Comparison of ENCODE assay signal across 8 cellular contexts in genomic region chr12:71694099-71694820, GRCh38. TPM values are rescaled to one million over a fixed set of nuclear protein-coding genes. Genes with fewer than 3 reads are reported as not detected.
DNase-seq lines count a peak whose midpoint lies in the region; ATAC-seq and TF ChIP-seq lines count a peak whose summit lies in the region.
"Had no signal": no experiment of that assay in that cellular context is flagged by ENCODE, and none has a peak within 500 bp of the region (broad histone marks: within the 10 kb centered on the region; RNA-seq: fewer than 3 reads in every experiment).

No MANE protein-coding gene starts in this region.

- no peaks in the 10 kb centered on the region for H3K27me3 ChIP-seq in spleen (replicated peaks in 1 of 7)

- no peak for TF ChIP-seq CTCF in activated B cell treated with CpG ODN at 0.5 μM for 24 hours (IDR thresholded peaks at IDR 0.05)
- no peak for TF ChIP-seq CTCF in spleen (IDR thresholded peaks at IDR 0.05 in 8 of 11, conservative IDR thresholded peaks at IDR 0.05 in 3 of 11)

- peaks cover 0 to 43% (median 26%) of the 10 kb centered on the region in 6 donors for H3K36me3 ChIP-seq in spleen

- DNase-seq in activated B cell treated with CpG ODN at 0.5 μM for 24 hours, result no peak
- DNase-seq in spleen, result no peak
- no peak for DNase-seq in NCI-H1417 (lab: John Stamatoyannopoulos, UW)
- no peak for DNase-seq in activated T-cell treated with anti-CD3 and anti-CD28 coated beads for 4 hours
- DNase-seq in NCI-H748 treated with DMSO at 0.1 percent for 48 hours (lab: John Stamatoyannopoulos, UW), result no peak

- WGBS in spleen, 5 donors, result 86 to 94% (median 89%) methylated on average over 1 of the region's 1 CpG

- CTCF ChIA-PET in activated B cell treated with CpG ODN at 0.5 μM for 24 hours (lab: Charles Lee), result interaction anchor here (1.4 kb wide), 1 partner anchor 8 kb away, joined by 8 read pairs; the partner anchor contains the start of gene TMEM19

- H3K4me3 Mint-ChIP-seq in activated B cell treated with CpG ODN at 0.5 μM for 24 hours, result peak overlapping the region; percentile 76

- intact Hi-C loops in activated B cell treated with CpG ODN at 0.5 μM for 24 hours (cut with micrococcal nuclease) (loop anchor here (1.0 to 10.0 kb wide), 5 partner anchors 8 to 1449 kb away; partner anchors contain the start of genes CNOT2, RAB21, TMEM19 and ZFC3H1), spleen (cut with DNase I; ENCODE audit: low total_unique reads) (no loop called here)

- H3K36me3 Mint-ChIP-seq in activated B cell treated with CpG ODN at 0.5 μM for 24 hours (ENCODE audit: low read depth), result peaks cover 42% of the 10 kb centered on the region

- no peaks in the 10 kb centered on the region for H3K9me3 ChIP-seq in spleen

- H3K4me1 ChIP-seq in spleen, result peaks cover 0 to 72% (median 28%) of the 10 kb centered on the region in 6 donors

- H3K27me3 Mint-ChIP-seq in activated B cell treated with CpG ODN at 0.5 μM for 24 hours, result no peaks in the 10 kb centered on the region

- no peaks in the 10 kb centered on the region for H3K9me3 Mint-ChIP-seq in activated B cell treated with CpG ODN at 0.5 μM for 24 hours

- ATAC-seq in GM19372 (IDR thresholded peaks at IDR 0.05; ENCODE audit: low read depth, unreplicated experiment) (peak; percentile 80), HG03039 (IDR thresholded peaks at IDR 0.05; ENCODE audit: unreplicated experiment) (peak; percentile 84), activated B cell treated with CpG ODN at 0.5 μM for 24 hours (ENCODE audit: low read depth) (peak; percentile 83)

- H3K4me3 ChIP-seq in spleen, result no peak overlapping the region
- H3K4me3 ChIP-seq: lung had no signal

- TF ChIP-seq POLR2A in spleen (IDR thresholded peaks at IDR 0.05), result no peak

- peaks cover 77% of the 10 kb centered on the region for H3K4me1 Mint-ChIP-seq in activated B cell treated with CpG ODN at 0.5 μM for 24 hours

- POLR2A ChIA-PET in activated B cell treated with CpG ODN at 0.5 μM for 24 hours (lab: Charles Lee), result interaction anchor here (3.4 to 4.3 kb wide), 3 partner anchors 9 to 60 kb away, joined by 12 to 49 read pairs (median 21); partner anchors contain the start of genes RAB21, THAP2, TMEM19 and ZFC3H1

- H3K27ac Mint-ChIP-seq in activated B cell treated with CpG ODN at 0.5 μM for 24 hours, result peak overlapping the region; percentile 97

- peak overlapping the region in 7 of 8 donors; percentile 11 to 83 (median 62) for H3K27ac ChIP-seq in spleen

RNA-seq across cellular contexts. Expression of gene TMEM19, which starts 8.4 kb away (rescaled TPM):
- total RNA-seq in activated B cell treated with CpG ODN at 0.5 μM for 24 hours (42.6 and 46.7 TPM in 2 replicates), spleen (10 to 100 TPM; 26.8 to 42.4 (median 30.9) TPM)
- 10 to 100 TPM; 15.0 to 24.3 (median 18.0) TPM for polyA plus RNA-seq in spleen

RNA-seq across cellular contexts. Expression of gene THAP2, which starts 30.2 kb away (rescaled TPM):
- total RNA-seq in activated B cell treated with CpG ODN at 0.5 μM for 24 hours (10.8 and 11.5 TPM in 2 replicates), spleen (1 to 10 TPM; 3.8 to 8.8 (median 5.8) TPM)
- polyA plus RNA-seq in spleen, result 1 to 10 TPM; 3.1 to 5.0 (median 3.4) TPM

RNA-seq across cellular contexts. Expression of gene ZFC3H1, which starts 30.6 kb away (rescaled TPM):
- total RNA-seq in activated B cell treated with CpG ODN at 0.5 μM for 24 hours (85.7 and 107 TPM in 2 replicates), spleen (100 to 1,000 TPM in 3 of 7 donors, 10 to 100 TPM in 4; 65.7 to 139 (median 91.6) TPM)
- 10 to 100 TPM; 21.4 to 26.2 (median 23.3) TPM for polyA plus RNA-seq in spleen
